8 cellular contexts compared by ENCODE assay signal in genomic region chr12:121776190-121777098, GRCh38. TPM values are rescaled to one million over a fixed set of nuclear protein-coding genes. Genes with fewer than 3 reads are reported as not detected.
DNase-seq lines count a peak whose midpoint lies in the region; ATAC-seq and TF ChIP-seq lines count a peak whose summit lies in the region.

No MANE protein-coding gene starts in this region.

- H3K36me3 ChIP-seq in parathyroid adenoma (ENCODE audit: control insufficient read depth, insufficient read depth, low read length) (no peaks in the 10 kb centered on the region), upper lobe of left lung (peaks cover 0 to 19% (median 6%) of the 10 kb centered on the region in 4 donors)

- H3K4me3 Mint-ChIP-seq in activated T-helper 17 cell treated with anti-CD3 and anti-CD28 coated beads, Interleukin-2, amount 50 U/mL, for 72 hours, result no peak overlapping the region

- no peaks in the 10 kb centered on the region for H3K79me2 ChIP-seq in parathyroid adenoma

- peak overlapping the region; percentile 58 for H2AFZ ChIP-seq in parathyroid adenoma

- H3K9me3 Mint-ChIP-seq in activated T-helper 17 cell treated with anti-CD3 and anti-CD28 coated beads, Interleukin-2, amount 50 U/mL, for 72 hours, result no peaks in the 10 kb centered on the region

- TF ChIP-seq EP300 in upper lobe of left lung (IDR thresholded peaks at IDR 0.05), result no peak

- H3K36me3 Mint-ChIP-seq in activated T-helper 17 cell treated with anti-CD3 and anti-CD28 coated beads, Interleukin-2, amount 50 U/mL, for 72 hours (ENCODE audit: low read depth), result peaks cover 42% of the 10 kb centered on the region

- CTCF ChIA-PET in RWPE1 (lab: Yijun Ruan, JAX), result interaction anchor here (0.6 to 11.3 kb wide), 8 partner anchors 12 to 477 kb away, joined by 3 to 155 read pairs (median 4); partner anchors contain the start of genes RHOF and TMEM120B

- H3K4me1 ChIP-seq in parathyroid adenoma, result peaks cover 7% of the 10 kb centered on the region
- H3K4me1 ChIP-seq in upper lobe of left lung, result peaks cover 14 to 31% (median 21%) of the 10 kb centered on the region in 4 donors

- no peaks in the 10 kb centered on the region for H3K4me1 Mint-ChIP-seq in activated T-helper 17 cell treated with anti-CD3 and anti-CD28 coated beads, Interleukin-2, amount 50 U/mL, for 72 hours

- TF ChIP-seq POLR2A in upper lobe of left lung (IDR thresholded peaks at IDR 0.05), result no peak

- H3K27me3 ChIP-seq in parathyroid adenoma (ENCODE audit: control insufficient read depth, insufficient read depth, low read length) (no peaks in the 10 kb centered on the region), upper lobe of left lung (no peaks in the 10 kb centered on the region)

- H3K4me2 ChIP-seq in parathyroid adenoma (ENCODE audit: low read length), result no peak overlapping the region

- H3K27me3 Mint-ChIP-seq in activated T-helper 17 cell treated with anti-CD3 and anti-CD28 coated beads, Interleukin-2, amount 50 U/mL, for 72 hours, result no peaks in the 10 kb centered on the region

- H3K27ac Mint-ChIP-seq in activated T-helper 17 cell treated with anti-CD3 and anti-CD28 coated beads, Interleukin-2, amount 50 U/mL, for 72 hours, result no peak overlapping the region

- DNase-seq in DMS79 (lab: John Stamatoyannopoulos, UW), result peak; percentile 21
- peak; percentile 64 for DNase-seq in RWPE1 (ENCODE audit: low spot score)
- DNase-seq in foreskin fibroblast, result peak; percentile 30 to 81
- DNase-seq in upper lobe of left lung, result peak; percentile 87 to 94

- peak overlapping the region; percentile 23 for H3K27ac ChIP-seq in RWPE1
- H3K27ac ChIP-seq in parathyroid adenoma, result no peak overlapping the region
- H3K27ac ChIP-seq in upper lobe of left lung, result peak overlapping the region in 3 of 4 donors; percentile 34 to 57 (median 35)

- H3K9me3 ChIP-seq in parathyroid adenoma (ENCODE audit: control insufficient read depth, low read length), result no peaks in the 10 kb centered on the region
- H3K9me3 ChIP-seq in upper lobe of left lung, result no peaks in the 10 kb centered on the region

- H3K4me3 ChIP-seq in foreskin fibroblast (ENCODE audit: low read depth in 1 of 2, low read length in 2 of 2) (no peak overlapping the region), parathyroid adenoma (ENCODE audit: low read depth, low read length) (no peak overlapping the region), upper lobe of left lung (no peak overlapping the region)

- H3K9ac ChIP-seq in parathyroid adenoma, result no peak overlapping the region

- ATAC-seq in HG02852 (IDR thresholded peaks at IDR 0.05; ENCODE audit: unreplicated experiment), result peak; percentile 53
- ATAC-seq in activated T-helper 17 cell treated with anti-CD3 and anti-CD28 coated beads, Interleukin-2, amount 50 U/mL, for 72 hours (replicated peaks), result peak; percentile 75
- peak; percentile 68 to 84 for ATAC-seq in upper lobe of left lung (ENCODE audit: low FRiP score in 2 of 2)
- ATAC-seq in GM19467 (IDR thresholded peaks at IDR 0.05; ENCODE audit: unreplicated experiment), result no peak

- POLR2A ChIA-PET in RWPE1 (lab: Yijun Ruan, JAX; ENCODE audit: low non-redundant PET), result no interaction called here

- TF ChIP-seq CTCF in RWPE1 (conservative IDR thresholded peaks at IDR 0.05; ENCODE audit: low read depth) (peak; percentile 91), foreskin fibroblast (IDR thresholded peaks at IDR 0.05; ENCODE audit: low read depth, low read length) (peak; percentile 84), parathyroid adenoma (IDR thresholded peaks at IDR 0.05) (peak; percentile 88), upper lobe of left lung (IDR thresholded peaks at IDR 0.05) (peak; percentile 80 to 93 (median 92))

- 23 to 38% methylated on average over 10 to 19 of the region's 24 CpGs for WGBS in upper lobe of left lung, 2 donors

RNA-seq across cellular contexts. Expression of gene RHOF, which starts 17.0 kb away (rescaled TPM):
- total RNA-seq in activated T-helper 17 cell treated with anti-CD3 and anti-CD28 coated beads, Interleukin-2, amount 50 U/mL, for 72 hours, result 100 to 1,000 TPM; 103 to 123 TPM
- 100 to 1,000 TPM in 2 of 6 donors, 10 to 100 TPM in 4; 33.5 to 145 (median 45.5) TPM for total RNA-seq in upper lobe of left lung

RNA-seq across cellular contexts. Expression of gene SETD1B, which starts 27.4 kb away (rescaled TPM):
- 10 to 100 TPM; 14.7 to 23.4 TPM for total RNA-seq in activated T-helper 17 cell treated with anti-CD3 and anti-CD28 coated beads, Interleukin-2, amount 50 U/mL, for 72 hours
- total RNA-seq in upper lobe of left lung, result 10 to 100 TPM in 5 of 6 donors, 1 to 10 TPM in 1; 9.3 to 47.1 (median 20.4) TPM

Comparison
In these comparisons a context has a peak if more than half of its experiments do, and no peak if none do; other contexts are left out.
1. DNase-seq: peak in every context shown above with its lines; median percentile 90 in upper lobe of left lung; 64 in RWPE1; 56 in foreskin fibroblast; 21 in DMS79.